Comparison of ENCODE assay signal across 13 cellular contexts in the genomic region with DNA sequence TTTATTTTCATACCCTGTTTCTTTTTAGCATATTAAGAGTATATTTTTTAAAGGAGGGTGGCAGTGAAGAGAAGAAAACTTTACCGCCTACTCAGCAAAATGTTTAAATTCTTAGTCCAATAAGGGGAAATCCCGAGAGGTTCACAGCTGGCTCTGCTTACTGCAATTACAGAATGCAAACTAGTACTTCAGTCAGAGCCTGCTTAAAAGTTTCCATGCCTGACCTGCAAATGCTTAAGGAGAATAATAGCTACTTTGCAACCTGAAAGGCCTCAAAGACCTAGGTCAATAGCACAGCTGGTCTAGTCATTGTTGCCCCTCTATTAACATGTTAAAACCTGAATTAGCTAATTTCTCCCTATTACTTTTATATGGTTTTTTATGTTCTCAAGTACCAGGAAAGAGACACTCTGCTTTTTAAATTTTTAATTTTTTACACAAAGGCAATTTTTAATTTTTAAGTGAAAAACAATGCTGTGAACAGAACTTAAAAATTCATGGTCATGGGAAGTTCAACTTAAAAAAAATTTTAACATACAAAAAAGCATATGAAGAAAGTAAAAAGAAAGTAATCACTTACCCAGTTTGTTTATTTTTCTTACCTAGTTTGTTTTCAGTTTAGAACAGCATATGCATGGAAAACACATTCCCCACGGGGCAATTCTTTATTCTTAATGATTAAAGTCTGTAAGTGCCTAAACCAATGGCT.
DNase-seq lines count a peak whose midpoint lies in the region; ATAC-seq and TF ChIP-seq lines count a peak whose summit lies in the region.
"Had no signal": no experiment of that assay in that cellular context is flagged by ENCODE, and none has a peak within 500 bp of the region (broad histone marks: within the 10 kb centered on the region; RNA-seq: fewer than 3 reads in every experiment).

No MANE protein-coding gene starts in this region.

- intact Hi-C loops in left lung (cut with DNase I) = no loop called here

- peaks cover 17% of the 10 kb centered on the region for H3K4me1 ChIP-seq in adipocyte (ENCODE audit: control insufficient read depth, insufficient read depth, low read length)
- H3K4me1 ChIP-seq in left lung = peaks cover 0 to 14% of the 10 kb centered on the region in 2 donors

- no peak overlapping the region for H3K27ac ChIP-seq in left lung
- H3K27ac ChIP-seq: WERI-Rb-1 had no signal

- no peaks in the 10 kb centered on the region for H3K27me3 ChIP-seq in adipocyte (replicated peaks; ENCODE audit: control insufficient read depth, insufficient read depth, low read length)
- no peaks in the 10 kb centered on the region for H3K27me3 ChIP-seq in left lung

- H3K4me3 ChIP-seq in GM12865 (ENCODE audit: low read depth, low read length) = peak overlapping the region; percentile 16; the same call in 1 of the 2 replicates
- H3K4me3 ChIP-seq in adipocyte (ENCODE audit: low read length) = no peak overlapping the region
- H3K4me3 ChIP-seq in left lung = no peak overlapping the region

- ATAC-seq in HG02610 (IDR thresholded peaks at IDR 0.05; ENCODE audit: unreplicated experiment) = peak; percentile 62
- ATAC-seq in left lung = peak; percentile 59
- no peak for ATAC-seq in GM19463 (IDR thresholded peaks at IDR 0.05; ENCODE audit: unreplicated experiment)
- ATAC-seq: right cardiac atrium had no signal

- TF ChIP-seq CTCF in GM12865 (IDR thresholded peaks at IDR 0.05; ENCODE audit: insufficient read depth, low read depth, low read length, missing control alignments) (no peak), left lung (IDR thresholded peaks at IDR 0.05) (no peak)

- no peak overlapping the region for H3K9ac ChIP-seq in adipocyte (ENCODE audit: low read length)

- DNase-seq in GM12865 (ENCODE audit: low read depth) (peak; percentile 85), adipocyte (ENCODE audit: low read depth) (peak; percentile 75), left lung (no peak), GF-D8 (lab: John Stamatoyannopoulos, UW) (no peak), NCI-H1092 treated with DMSO at 0.1 percent for 48 hours (lab: John Stamatoyannopoulos, UW) (no peak)
- no peak for DNase-seq in stimulated activated CD4-positive, alpha-beta T cell treated with anti-CD3 and anti-CD28 coated beads, Interleukin-15, amount 100 ng/mL, for 24 hours
- DNase-seq: CD4-positive, CD25-positive, alpha-beta regulatory T cell; cortex of kidney; islet precursor cell; right cardiac atrium; WERI-Rb-1 had no signal

- H3K36me3 ChIP-seq in adipocyte (ENCODE audit: control insufficient read depth, insufficient read depth, low read length, severe bottlenecking) (no peaks in the 10 kb centered on the region), left lung (no peaks in the 10 kb centered on the region)
- H3K36me3 ChIP-seq: WERI-Rb-1 had no signal

- H3K9me3 ChIP-seq in adipocyte (ENCODE audit: control insufficient read depth, low read length) = no peaks in the 10 kb centered on the region
- H3K9me3 ChIP-seq in left lung = no peaks in the 10 kb centered on the region

Comparison
In these comparisons a context has a peak if more than half of its experiments do, and no peak if none do; other contexts are left out.
1. DNase-seq: peak in GM12865 (single experiment) and adipocyte (single experiment); none in left lung (0 of 2), GF-D8 (single experiment), stimulated activated CD4-positive, alpha-beta T cell treated with anti-CD3 and anti-CD28 coated beads, Interleukin-15, amount 100 ng/mL, for 24 hours (single experiment) and NCI-H1092 treated with DMSO at 0.1 percent for 48 hours (single experiment).